Comparison of ENCODE assay signal across 1 cellular context in genomic region chr2:68172990-68173715, GRCh38.
TF ChIP-seq lines count a peak whose summit lies in the region.

No MANE protein-coding gene starts in this region.

TF ChIP-seq in HCT116, 20 proteins besides CTCF, POLR2A, EP300 and RAD21 (continued from another document):
- TF ChIP-seq ELF1 (IDR thresholded peaks at IDR 0.05; ENCODE audit: borderline replicate concordance, low read depth) (no peak), ZNF274 (IDR thresholded peaks at IDR 0.05; ENCODE audit: low read depth, low read length) (no peak), FOSL1 (IDR thresholded peaks at IDR 0.05; ENCODE audit: low read depth) (no peak), TCF7L2 (IDR thresholded peaks at IDR 0.05; ENCODE audit: borderline replicate concordance, extremely low read depth, insufficient read depth, insufficient read length) (no peak), ATF3 (IDR thresholded peaks at IDR 0.05) (no peak), ZBTB33 (IDR thresholded peaks at IDR 0.05; ENCODE audit: extremely low read depth, insufficient replicate concordance, low read length) (no peak), CEBPB (IDR thresholded peaks at IDR 0.05; ENCODE audit: low read depth) (no peak), REST (IDR thresholded peaks at IDR 0.05; ENCODE audit: low read depth) (no peak)
